Comparison of ENCODE assay signal across 8 cellular contexts in genomic region chr16:67542464-67542863, GRCh38. TPM values are rescaled to one million over a fixed set of nuclear protein-coding genes. Genes with fewer than 3 reads are reported as not detected.
DNase-seq lines count a peak whose midpoint lies in the region; TF ChIP-seq lines count a peak whose summit lies in the region.

No MANE protein-coding gene starts in this region.

- no peak overlapping the region for H3K4me3 ChIP-seq in AG10803 (ENCODE audit: low read length)
- no peak overlapping the region for H3K4me3 ChIP-seq in HAP-1
- no peak overlapping the region for H3K4me3 ChIP-seq in lower leg skin (ENCODE audit: low read depth, poor library complexity, severe bottlenecking)

- H3K27me3 Mint-ChIP-seq in activated naive CD4-positive, alpha-beta T cell treated with anti-CD3 and anti-CD28 coated beads, Interleukin-2, amount 10 ng/mL, durations not matched to agents 7 days and 5 days: peaks cover 14% of the 10 kb centered on the region

- in situ Hi-C loops in HAP-1 (cut with MboI; ENCODE audit: low sequenced_read_pairs): no loop called here

- peaks cover 81% of the 10 kb centered on the region for H3K36me3 ChIP-seq in HAP-1 (replicated peaks)

- no peaks in the 10 kb centered on the region for H3K9me3 Mint-ChIP-seq in activated naive CD4-positive, alpha-beta T cell treated with anti-CD3 and anti-CD28 coated beads, Interleukin-2, amount 10 ng/mL, durations not matched to agents 7 days and 5 days

- H3K4me1 ChIP-seq in HAP-1: no peaks in the 10 kb centered on the region

- no peak overlapping the region for H3K27ac Mint-ChIP-seq in activated naive CD4-positive, alpha-beta T cell treated with anti-CD3 and anti-CD28 coated beads, Interleukin-2, amount 10 ng/mL, durations not matched to agents 7 days and 5 days

- no peak overlapping the region for H3K4me3 Mint-ChIP-seq in activated naive CD4-positive, alpha-beta T cell treated with anti-CD3 and anti-CD28 coated beads, Interleukin-2, amount 10 ng/mL, durations not matched to agents 7 days and 5 days

- peaks cover 35% of the 10 kb centered on the region for H3K36me3 Mint-ChIP-seq in activated naive CD4-positive, alpha-beta T cell treated with anti-CD3 and anti-CD28 coated beads, Interleukin-2, amount 10 ng/mL, durations not matched to agents 7 days and 5 days

- TF ChIP-seq CTCF in AG10803 (conservative IDR thresholded peaks at IDR 0.05; ENCODE audit: low read length) (no peak), lower leg skin (IDR thresholded peaks at IDR 0.05) (no peak)

- intact Hi-C loops in lower leg skin (cut with DNase I; ENCODE audit: low total_unique reads): no loop called here

- DNase-seq in AG10803 (ENCODE audit: low read depth): peak; percentile 81
- DNase-seq in HAP-1 (ENCODE audit: low spot score in 2 of 2): peak; percentile 25 to 78
- DNase-seq in SK-N-DZ (ENCODE audit: low spot score): peak; percentile 45
- DNase-seq in activated naive CD4-positive, alpha-beta T cell treated with anti-CD3 and anti-CD28 coated beads, Interleukin-2, amount 10 ng/mL, durations not matched to agents 7 days and 5 days: peak; percentile 91
- peak; percentile 48 for DNase-seq in kidney glomerular epithelial cell (lab: John Stamatoyannopoulos, UW)
- peak; percentile 46 for DNase-seq in stromal cell of bone marrow (ENCODE audit: low read depth)
- no peak for DNase-seq in lower leg skin (ENCODE audit: low spot score in 2 of 2)
- DNase-seq in SHP77 (lab: John Stamatoyannopoulos, UW): no peak

- CTCF ChIA-PET in activated naive CD4-positive, alpha-beta T cell treated with anti-CD3 and anti-CD28 coated beads, Interleukin-2, amount 10 ng/mL, durations not matched to agents 7 days and 5 days (lab: Charles Lee): interaction anchor here (1.1 to 3.1 kb wide), 2 partner anchors 22 kb away, joined by 3 to 13 read pairs; no protein-coding TSS in a partner anchor

- no peaks in the 10 kb centered on the region for H3K9me3 ChIP-seq in HAP-1

- no peaks in the 10 kb centered on the region for H3K27me3 ChIP-seq in HAP-1 (ENCODE audit: low read depth)

- TF ChIP-seq POLR2A in lower leg skin (IDR thresholded peaks at IDR 0.05): no peak

- H3K4me1 Mint-ChIP-seq in activated naive CD4-positive, alpha-beta T cell treated with anti-CD3 and anti-CD28 coated beads, Interleukin-2, amount 10 ng/mL, durations not matched to agents 7 days and 5 days: peaks cover 57% of the 10 kb centered on the region

RNA-seq across cellular contexts. Expression of gene RIPOR1, which starts 13.8 kb away (rescaled TPM):
- 15.0 and 16.7 TPM in 2 replicates for polyA plus RNA-seq in SK-N-DZ (2014; cell fraction: cytosol; rRNA removed)
- polyA plus RNA-seq in SK-N-DZ (2014; cell fraction: nucleus; rRNA removed): 21.7 and 69.4 TPM in 2 replicates
- total RNA-seq in lower leg skin: 10 to 100 TPM; 19.3 to 28.6 (median 23.6) TPM

RNA-seq across cellular contexts. Expression of gene CTCF, which starts 19.9 kb away (rescaled TPM):
- 39.9 and 43.7 TPM in 2 replicates for polyA plus RNA-seq in SK-N-DZ (2014; cell fraction: cytosol; rRNA removed)
- 26.0 and 33.8 TPM in 2 replicates for polyA plus RNA-seq in SK-N-DZ (2014; cell fraction: nucleus; rRNA removed)
- total RNA-seq in lower leg skin: 10 to 100 TPM; 41.0 to 49.9 (median 44.2) TPM

RNA-seq across cellular contexts. Expression of gene AGRP, which starts 59.1 kb away (rescaled TPM):
- polyA plus RNA-seq in SK-N-DZ (2014; cell fraction: cytosol; rRNA removed): not detected in 2 replicates
- polyA plus RNA-seq in SK-N-DZ (2014; cell fraction: nucleus; rRNA removed): not detected in 2 replicates
- not detected for total RNA-seq in lower leg skin

Comparison
In these comparisons a context has a peak if more than half of its experiments do, and no peak if none do; other contexts are left out.
1. DNase-seq: peak in AG10803 (single experiment), HAP-1 (2 of 2), SK-N-DZ (single experiment), activated naive CD4-positive, alpha-beta T cell treated with anti-CD3 and anti-CD28 coated beads, Interleukin-2, amount 10 ng/mL, durations not matched to agents 7 days and 5 days (single experiment), kidney glomerular epithelial cell (single experiment) and stromal cell of bone marrow (single experiment); none in lower leg skin (0 of 2) and SHP77 (0 of 2).